10 cellular contexts compared by ENCODE assay signal in the genomic region with DNA sequence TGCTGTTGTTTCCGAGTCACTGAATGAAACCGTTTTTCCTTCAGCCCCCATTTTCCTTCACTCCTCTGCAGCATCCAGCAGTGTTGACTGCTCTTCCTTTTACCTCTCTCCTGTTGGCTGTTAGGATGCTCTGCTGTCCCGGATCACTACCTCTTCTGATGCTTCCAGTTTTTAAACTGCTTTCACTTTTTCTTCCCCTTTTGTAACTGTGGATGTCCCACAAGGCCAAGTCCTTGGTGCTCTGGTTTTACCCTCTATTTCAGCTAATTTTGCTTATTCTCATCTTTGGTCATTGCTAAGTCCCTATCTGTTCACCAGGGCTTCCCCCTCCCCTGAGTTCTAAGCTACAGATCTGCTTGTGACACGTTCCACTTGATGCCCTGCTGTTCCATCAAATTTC. TPM values are rescaled to one million over a fixed set of nuclear protein-coding genes. Genes with fewer than 3 reads are reported as not detected.
DNase-seq lines count a peak whose midpoint lies in the region; ATAC-seq and TF ChIP-seq lines count a peak whose summit lies in the region.
"Had no signal": no experiment of that assay in that cellular context is flagged by ENCODE, and none has a peak within 500 bp of the region (broad histone marks: within the 10 kb centered on the region; RNA-seq: fewer than 3 reads in every experiment).

No MANE protein-coding gene starts in this region.

- H3K4me3 Mint-ChIP-seq in effector memory CD8-positive, alpha-beta T cell, result no peak overlapping the region

- no peak overlapping the region for H3K27ac Mint-ChIP-seq in effector memory CD8-positive, alpha-beta T cell

- H3K9me3 Mint-ChIP-seq in effector memory CD8-positive, alpha-beta T cell, result no peaks in the 10 kb centered on the region

- no peak overlapping the region for H2BK15ac ChIP-seq in mesenchymal stem cell (ENCODE audit: low read depth, poor library complexity, severe bottlenecking)

- no peak overlapping the region for H3K9ac ChIP-seq in mesenchymal stem cell (ENCODE audit: low read length)

- DNase-seq in mesenchymal stem cell (no peak), NCI-H226 (no peak), vagina (ENCODE audit: extremely low spot score in 2 of 2) (no peak)
- no peak for DNase-seq in activated naive CD4-positive, alpha-beta T cell treated with anti-CD3 and anti-CD28 coated beads, Interleukin-2, amount 50 U/mL, for 16 hours
- DNase-seq in effector memory CD8-positive, alpha-beta T cell, result no peak
- DNase-seq: activated CD4-positive, alpha-beta T cell treated with anti-CD3 and anti-CD28 coated beads, Interleukin-2, amount 50 U/mL, for 48 hours; EL had no signal

- peaks cover 3 to 20% of the 10 kb centered on the region in 2 experiments for H3K36me3 ChIP-seq in mesenchymal stem cell (ENCODE audit: control insufficient read depth in 1 of 2, insufficient read depth in 2 of 2, low read depth in 1 of 2, low read length in 2 of 2)
- H3K36me3 ChIP-seq in vagina, result peaks cover 0 to 4% of the 10 kb centered on the region in 2 donors

- ATAC-seq in GM18861 (IDR thresholded peaks at IDR 0.05; ENCODE audit: unreplicated experiment), result peak; percentile 93
- ATAC-seq in GM21723 (IDR thresholded peaks at IDR 0.05; ENCODE audit: unreplicated experiment), result peak; percentile 94
- ATAC-seq in HG03432 (IDR thresholded peaks at IDR 0.05; ENCODE audit: unreplicated experiment), result peak; percentile 95
- ATAC-seq in effector memory CD8-positive, alpha-beta T cell (replicated peaks), result no peak

- no peaks in the 10 kb centered on the region for H3K27me3 Mint-ChIP-seq in effector memory CD8-positive, alpha-beta T cell

- no peaks in the 10 kb centered on the region for H3K4me1 Mint-ChIP-seq in effector memory CD8-positive, alpha-beta T cell (ENCODE audit: low read depth in 2 of 2)

- no peak overlapping the region for H2BK12ac ChIP-seq in mesenchymal stem cell (ENCODE audit: low read length in 2 of 2)

- no peak overlapping the region for H3K14ac ChIP-seq in mesenchymal stem cell (ENCODE audit: low read length in 2 of 2)

- H3K4me2 ChIP-seq in mesenchymal stem cell (ENCODE audit: low read length, poor library complexity, severe bottlenecking), result no peak overlapping the region

- no peak overlapping the region for H2AK5ac ChIP-seq in mesenchymal stem cell (ENCODE audit: low read length, severe bottlenecking)

- no peaks in the 10 kb centered on the region for H3K79me1 ChIP-seq in mesenchymal stem cell (replicated peaks; ENCODE audit: low read length, poor library complexity, severe bottlenecking)

- H3K9me3 ChIP-seq in mesenchymal stem cell (ENCODE audit: control insufficient read depth, low read length) (no peaks in the 10 kb centered on the region), vagina (no peaks in the 10 kb centered on the region)

- no peak overlapping the region for H4K91ac ChIP-seq in mesenchymal stem cell (ENCODE audit: low read length)

- no peak overlapping the region for H2BK120ac ChIP-seq in mesenchymal stem cell (ENCODE audit: low read depth, low read length)

- no peak overlapping the region for H3K18ac ChIP-seq in mesenchymal stem cell (ENCODE audit: low read depth in 1 of 2, low read length in 2 of 2)

- WGBS in mesenchymal stem cell, result 88% methylated on average over 4 of the region's 4 CpGs

- H4K8ac ChIP-seq in mesenchymal stem cell (ENCODE audit: low read length), result peak overlapping the region; percentile 4

- H3K27me3 ChIP-seq in mesenchymal stem cell (ENCODE audit: control insufficient read depth in 1 of 2, insufficient read depth in 1 of 2, low read length in 2 of 2) (no peaks in the 10 kb centered on the region), vagina (no peaks in the 10 kb centered on the region)

- H2BK5ac ChIP-seq in mesenchymal stem cell (ENCODE audit: low read depth, low read length, poor library complexity, severe bottlenecking), result no peak overlapping the region

- no peak overlapping the region for H3K23ac ChIP-seq in mesenchymal stem cell (ENCODE audit: low read length in 2 of 2)

- intact Hi-C loops in vagina (cut with DNase I), result no loop called here

- H2AFZ ChIP-seq in mesenchymal stem cell (ENCODE audit: low read depth, low read length), result no peak overlapping the region

- TF ChIP-seq POLR2A in vagina (IDR thresholded peaks at IDR 0.05), result no peak

- H3K4me1 ChIP-seq in mesenchymal stem cell (ENCODE audit: control insufficient read depth, insufficient read depth, low read depth, low read length) (peaks cover 1% of the 10 kb centered on the region), vagina (no peaks in the 10 kb centered on the region)

- TF ChIP-seq CTCF in vagina (IDR thresholded peaks at IDR 0.05), result no peak

- H3K4ac ChIP-seq in mesenchymal stem cell (ENCODE audit: low read depth in 1 of 2, low read length in 2 of 2), result no peak overlapping the region

- H3K36me3 Mint-ChIP-seq in effector memory CD8-positive, alpha-beta T cell (ENCODE audit: insufficient read depth), result no peaks in the 10 kb centered on the region

- H3K27ac ChIP-seq in mesenchymal stem cell (ENCODE audit: low read length, poor library complexity, severe bottlenecking) (no peak overlapping the region), vagina (no peak overlapping the region)

- H3K4me3 ChIP-seq in mesenchymal stem cell (ENCODE audit: insufficient read depth in 1 of 2, low read depth in 1 of 2, low read length in 2 of 2) (no peak overlapping the region), vagina (no peak overlapping the region)

RNA-seq across cellular contexts. Expression of gene MAP4K3, which starts 39.4 kb away (rescaled TPM):
- 31.1 TPM for polyA plus RNA-seq in mesenchymal stem cell (2013, experiment 1 of 2)
- 32.2 TPM for polyA plus RNA-seq in mesenchymal stem cell (2013, experiment 2 of 2)
- total RNA-seq in vagina, result 38.5 TPM
